ENCODE assay signal across 8 cellular contexts in genomic region chr16:56450901-56451752, GRCh38. TPM values are rescaled to one million over a fixed set of nuclear protein-coding genes. Genes with fewer than 3 reads are reported as not detected.
DNase-seq lines count a peak whose midpoint lies in the region; ATAC-seq and TF ChIP-seq lines count a peak whose summit lies in the region.

Gene NUDT21, minus strand, starts transcription at chr16:56451332. Its CDS starts 130 bp downstream, at chr16:56451202.
Gene OGFOD1, plus strand, starts transcription at chr16:56451554. Its CDS starts 59 bp downstream, at chr16:56451613.

- H3K27me3 Mint-ChIP-seq in CD14-positive monocyte (ENCODE audit: low read depth in 3 of 3) = no peaks in the 10 kb centered on the region

- peaks cover 18 to 46% of the 10 kb centered on the region in 2 donors for H3K4me1 ChIP-seq in left lung

- H3K36me3 Mint-ChIP-seq in CD14-positive monocyte = peaks cover 31 to 33% of the 10 kb centered on the region in 2 donors

- H3K4me1 Mint-ChIP-seq in CD14-positive monocyte = peaks cover 29% of the 10 kb centered on the region

- intact Hi-C loops in CD14-positive monocyte (cut with micrococcal nuclease) (loop anchor here (2.0 to 10.0 kb wide), 2 partner anchors 154 to 278 kb away; partner anchors contain the start of gene MT2A (in 1 of the 2)), left lung (cut with DNase I) (no loop called here)

- peak within 1 kb of the TSS; percentile 90 to 99 (median 93) for H3K27ac Mint-ChIP-seq in CD14-positive monocyte

- peak; percentile 99 for ATAC-seq in GM19397 (IDR thresholded peaks at IDR 0.05; ENCODE audit: unreplicated experiment)
- ATAC-seq in HG03571 (IDR thresholded peaks at IDR 0.05; ENCODE audit: unreplicated experiment) = peak; percentile 97
- peak; percentile 99 for ATAC-seq in left lung

- peaks cover 0 to 37% of the 10 kb centered on the region in 2 donors for H3K36me3 ChIP-seq in left lung

- peak within 1 kb of the TSS; percentile 99 to 100 for H3K4me3 Mint-ChIP-seq in CD14-positive monocyte

- H3K9me3 Mint-ChIP-seq in CD14-positive monocyte = peaks cover 0 to 1% (median 0%) of the 10 kb centered on the region in 7 donors

- H3K27me3 ChIP-seq in left lung = no peaks in the 10 kb centered on the region

- H3K27ac ChIP-seq in left lung = peak within 1 kb of the TSS; percentile 60 to 83

- H3K9me3 ChIP-seq in left lung = no peaks in the 10 kb centered on the region

- DNase-seq in CD14-positive monocyte (ENCODE audit: low spot score) (peak; percentile 95), NCI-H82 (lab: John Stamatoyannopoulos, UW) (peak; percentile 98), dermis blood vessel endothelial cell (peak; percentile 98), left lung (peak; percentile 96)
- DNase-seq in activated CD4-positive, alpha-beta T cell treated with anti-CD3 and anti-CD28 coated beads, Interleukin-2, amount 50 U/mL, for 48 hours = peak; percentile 86 to 91
- peak; percentile 81 for DNase-seq in stimulated activated CD4-positive, alpha-beta T cell treated with anti-CD3 and anti-CD28 coated beads, Interleukin-2, amount 100 ng/mL, for 48 hours

- peak within 1 kb of the TSS; percentile 88 to 91 for H3K4me3 ChIP-seq in left lung

- no peak for TF ChIP-seq CTCF in CD14-positive monocyte (IDR thresholded peaks at IDR 0.05)
- no peak for TF ChIP-seq CTCF in left lung (IDR thresholded peaks at IDR 0.05)

RNA-seq across cellular contexts. Expression of gene NUDT21, which starts in this region (rescaled TPM):
- 10 to 100 TPM; 55.9 to 65.0 TPM for polyA plus RNA-seq in CD14-positive monocyte
- total RNA-seq in dermis blood vessel endothelial cell (102 and 147 TPM in 2 replicates), left lung (10 to 100 TPM; 80.8 to 89.4 TPM)

RNA-seq across cellular contexts. Expression of gene OGFOD1, which starts in this region (rescaled TPM):
- polyA plus RNA-seq in CD14-positive monocyte = 10 to 100 TPM; 23.4 to 37.9 TPM
- total RNA-seq in dermis blood vessel endothelial cell (71.6 and 155 TPM in 2 replicates), left lung (10 to 100 TPM; 31.7 to 35.1 TPM)

Comparison
In these comparisons a context has a peak if more than half of its experiments do, and no peak if none do; other contexts are left out.
1. Peak in every context shown above with its lines: DNase-seq, ATAC-seq, H3K4me3 ChIP-seq and H3K27ac ChIP-seq.
2. intact Hi-C loops: an anchor here in CD14-positive monocyte (2.0 to 10.0 kb wide); none called in left lung.